11 cellular contexts compared by ENCODE assay signal in genomic region chr1:97918961-97919360, GRCh38. TPM values are rescaled to one million over a fixed set of nuclear protein-coding genes. Genes with fewer than 3 reads are reported as not detected.
DNase-seq lines count a peak whose midpoint lies in the region; ATAC-seq and TF ChIP-seq lines count a peak whose summit lies in the region.
"Had no signal": no experiment of that assay in that cellular context is flagged by ENCODE, and none has a peak within 500 bp of the region (broad histone marks: within the 10 kb centered on the region; RNA-seq: fewer than 3 reads in every experiment).

No MANE protein-coding gene starts in this region.

- no peaks in the 10 kb centered on the region for H3K9me2 ChIP-seq in PC-9 (ENCODE audit: insufficient read depth)

- peak overlapping the region; percentile 91 for H3K4me2 ChIP-seq in PC-9

- TF ChIP-seq CTCF in Calu3 (IDR thresholded peaks at IDR 0.05; ENCODE audit: unreplicated experiment) (no peak), PC-9 (conservative IDR thresholded peaks at IDR 0.05) (no peak), endodermal cell (conservative IDR thresholded peaks at IDR 0.05) (no peak), gastrocnemius medialis (IDR thresholded peaks at IDR 0.05 in 4 of 5, conservative IDR thresholded peaks at IDR 0.05 in 1 of 5) (no peak)

- H3K4me3 ChIP-seq in PC-9 = peak overlapping the region; percentile 81; the same call in 1 of the 2 replicates
- H3K4me3 ChIP-seq in endodermal cell (ENCODE audit: low read length) = peak overlapping the region; percentile 94
- H3K4me3 ChIP-seq in gastrocnemius medialis = peak overlapping the region; percentile 70 to 97 (median 96)

- H3K4me1 Mint-ChIP-seq in Calu3 (ENCODE audit: low read depth, unreplicated experiment) (peaks cover 32% of the 10 kb centered on the region), endodermal cell (peaks cover 33% of the 10 kb centered on the region)

- H3K9me3 ChIP-seq in PC-9 (ENCODE audit: insufficient read depth, low read depth) (no peaks in the 10 kb centered on the region), endodermal cell (ENCODE audit: control insufficient read depth, low read length) (no peaks in the 10 kb centered on the region), gastrocnemius medialis (no peaks in the 10 kb centered on the region)

- peak overlapping the region; percentile 99 for H2AFZ ChIP-seq in PC-9

- no peaks in the 10 kb centered on the region for H3K79me2 ChIP-seq in PC-9 (ENCODE audit: low read depth)

- H3K9ac ChIP-seq in endodermal cell (ENCODE audit: extremely low read depth, low read length, poor library complexity, severe bottlenecking) = no peak overlapping the region

- CTCF ChIA-PET in Calu3 (lab: Charles Lee) (interaction anchor here (1.6 kb wide), 1 partner anchor 12 kb away, joined by 3 read pairs; no protein-coding TSS in a partner anchor), PC-9 (lab: Charles Lee) (interaction anchor here (0.6 kb wide), 1 partner anchor 162 kb away, joined by 3 read pairs; no protein-coding TSS in a partner anchor)

- H3K4me3 Mint-ChIP-seq in Calu3 (ENCODE audit: low read depth, unreplicated experiment) = peak overlapping the region; percentile 92
- H3K4me3 Mint-ChIP-seq in endodermal cell = peak overlapping the region; percentile 82

- H3K27ac ChIP-seq in PC-9 = no peak overlapping the region
- no peak overlapping the region for H3K27ac ChIP-seq in endodermal cell (ENCODE audit: low read depth, low read length)
- peak overlapping the region; percentile 88 to 99 (median 96) for H3K27ac ChIP-seq in gastrocnemius medialis
- H3K27ac ChIP-seq: WERI-Rb-1 had no signal

- H3K27me3 ChIP-seq in PC-9 (ENCODE audit: insufficient read depth, low read depth) = no peaks in the 10 kb centered on the region
- H3K27me3 ChIP-seq in endodermal cell (ENCODE audit: control insufficient read depth, insufficient read depth, low read length, poor library complexity, severe bottlenecking) = no peaks in the 10 kb centered on the region
- H3K27me3 ChIP-seq in gastrocnemius medialis = no peaks in the 10 kb centered on the region

- H3F3A ChIP-seq in PC-9 (ENCODE audit: insufficient read depth, low read depth) = peaks cover 26% of the 10 kb centered on the region

- WGBS in endodermal cell (ENCODE audit: insufficient coverage in 1 of 2, insufficient read length in 1 of 2), 2 experiments = 74 to 100% methylated on average over 1 of the region's 1 CpG

- H3K4me1 ChIP-seq in PC-9 (replicated peaks; ENCODE audit: insufficient read depth) = peaks cover 21% of the 10 kb centered on the region
- H3K4me1 ChIP-seq in endodermal cell (ENCODE audit: control insufficient read depth, insufficient read depth, low read length) = peaks cover 6% of the 10 kb centered on the region
- H3K4me1 ChIP-seq in gastrocnemius medialis = peaks cover 19 to 31% of the 10 kb centered on the region in 2 donors

- ATAC-seq in gastrocnemius medialis = no peak
- ATAC-seq in HG02884 (IDR thresholded peaks at IDR 0.05; ENCODE audit: unreplicated experiment) = no peak

- H3K36me3 Mint-ChIP-seq in Calu3 (ENCODE audit: insufficient read depth, unreplicated experiment) (peaks cover 24% of the 10 kb centered on the region), endodermal cell (ENCODE audit: low read depth) (no peaks in the 10 kb centered on the region)

- POLR2A ChIA-PET in PC-9 (lab: Charles Lee; ENCODE audit: unreplicated experiment) = interaction anchor here (0.6 kb wide), 1 partner anchor 9 kb away, joined by 3 read pairs; no protein-coding TSS in a partner anchor

- peak overlapping the region; percentile 11 for H3K27ac Mint-ChIP-seq in Calu3 (ENCODE audit: unreplicated experiment)
- H3K27ac Mint-ChIP-seq in endodermal cell = no peak overlapping the region

- no peak for DNase-seq in Calu3
- DNase-seq in PC-9 = no peak
- DNase-seq in endodermal cell = no peak
- no peak for DNase-seq in gastrocnemius medialis
- no peak for DNase-seq in DMS53 treated with DMSO at 0.1 percent for 48 hours (lab: John Stamatoyannopoulos, UW; ENCODE audit: unreplicated experiment)
- no peak for DNase-seq in NCI-H146 (lab: John Stamatoyannopoulos, UW)
- no peak for DNase-seq in 8988T
- DNase-seq: NCI-H1436, nucleus accumbens, WERI-Rb-1 had no signal

- in situ Hi-C loops in gastrocnemius medialis (cut with MboI; ENCODE audit: low sequenced_read_pairs in 4 of 4) = no loop called here

- H3K27me3 Mint-ChIP-seq in Calu3 (ENCODE audit: unreplicated experiment) (no peaks in the 10 kb centered on the region), endodermal cell (ENCODE audit: insufficient read depth) (peaks cover 1% of the 10 kb centered on the region)

- intact Hi-C loops in Calu3 (cut with micrococcal nuclease; ENCODE audit: unreplicated experiment) = no loop called here
- intact Hi-C loops in PC-9 (cut with micrococcal nuclease; ENCODE audit: unreplicated experiment) = no loop called here
- intact Hi-C loops in gastrocnemius medialis (cut with DNase I; ENCODE audit: low total_unique reads) = no loop called here

- H3K36me3 ChIP-seq in PC-9 (ENCODE audit: low read depth) = no peaks in the 10 kb centered on the region
- no peaks in the 10 kb centered on the region for H3K36me3 ChIP-seq in endodermal cell (ENCODE audit: control insufficient read depth, insufficient read depth, low read length)
- no peaks in the 10 kb centered on the region for H3K36me3 ChIP-seq in gastrocnemius medialis
- H3K36me3 ChIP-seq: WERI-Rb-1 had no signal

- H3K9me3 Mint-ChIP-seq in Calu3 (ENCODE audit: low read depth, unreplicated experiment) = no peaks in the 10 kb centered on the region
- no peaks in the 10 kb centered on the region for H3K9me3 Mint-ChIP-seq in endodermal cell

- no peaks in the 10 kb centered on the region for H4K20me1 ChIP-seq in PC-9 (ENCODE audit: insufficient read depth)

- TF ChIP-seq POLR2A in gastrocnemius medialis (IDR thresholded peaks at IDR 0.05) = no peak

- BruUV-seq in Calu3 (replicated peaks; lab: Mats Ljungman, UMichigan) (no TSS peak), PC-9 (replicated peaks; lab: Mats Ljungman, UMichigan) (no TSS peak)

RNA-seq across cellular contexts. Expression of gene DPYD, which starts 1.9 kb away (rescaled TPM):
- 15.6 and 18.8 TPM in 2 replicates for total RNA-seq in Calu3 (2022)
- 20.0 and 24.1 TPM in 2 replicates for total RNA-seq in PC-9 (2021)
- 10 to 100 TPM in 1 of 2 donors, 1 to 10 TPM in 1; 9.2 to 17.5 TPM for total RNA-seq in endodermal cell
- 4.2 TPM for polyA plus RNA-seq in endodermal cell (2013, experiment 1 of 2)
- polyA plus RNA-seq in endodermal cell (2013, experiment 2 of 2) = 4.9 TPM
- total RNA-seq in gastrocnemius medialis = 10 to 100 TPM in 2 of 4 donors, 1 to 10 TPM in 2; 4.6 to 13.9 (median 9.1) TPM

Comparison
In these comparisons a context has a peak if more than half of its experiments do, and no peak if none do; other contexts are left out.
1. H3K27ac ChIP-seq: peak in gastrocnemius medialis (4 of 4); none in PC-9 (single experiment) and endodermal cell (single experiment).
2. Peak in every context shown above with its lines, with median percentiles within 50 percentile points of each other: H3K4me3 ChIP-seq.